8 cellular contexts compared by ENCODE assay signal in genomic region chr7:127650842-127651555, GRCh38. TPM values are rescaled to one million over a fixed set of nuclear protein-coding genes. Genes with fewer than 3 reads are reported as not detected.
DNase-seq lines count a peak whose midpoint lies in the region; ATAC-seq and TF ChIP-seq lines count a peak whose summit lies in the region.

No MANE protein-coding gene starts in this region.

- H3K9me3 ChIP-seq in Karpas-422 (ENCODE audit: low read length) (no peaks in the 10 kb centered on the region), right cardiac atrium (ENCODE audit: control insufficient read depth, low read length) (no peaks in the 10 kb centered on the region)

- peaks cover 13% of the 10 kb centered on the region; the same call in 1 of the 2 replicates for H3K36me3 ChIP-seq in Karpas-422 (ENCODE audit: insufficient read depth, low read length)

- peak overlapping the region; percentile 99 for H3K27ac Mint-ChIP-seq in activated naive CD8-positive, alpha-beta T cell treated with anti-CD3 and anti-CD28 coated beads, Interleukin-2, amount 50 U/mL, for 24 hours

- H3K27ac ChIP-seq in Karpas-422 (ENCODE audit: low read length): 0 out of 2 replicates have a peak overlapping the region, but pooled peaks have one; percentile 13
- peak overlapping the region; percentile 97 for H3K27ac ChIP-seq in right cardiac atrium (ENCODE audit: low read length)
- H3K27ac ChIP-seq in skin epidermis: peak overlapping the region; percentile 44 to 98 (median 94)

- no peak for ATAC-seq in activated naive CD8-positive, alpha-beta T cell treated with anti-CD3 and anti-CD28 coated beads, Interleukin-2, amount 50 U/mL, for 24 hours
- peak; percentile 1 to 28 for ATAC-seq in right cardiac atrium
- ATAC-seq in HG02938 (IDR thresholded peaks at IDR 0.05; ENCODE audit: unreplicated experiment): no peak
- ATAC-seq in GM19023 (IDR thresholded peaks at IDR 0.05; ENCODE audit: unreplicated experiment): no peak

- no peaks in the 10 kb centered on the region for H3K27me3 ChIP-seq in Karpas-422 (ENCODE audit: low read length)
- H3K27me3 ChIP-seq in right cardiac atrium (ENCODE audit: control insufficient read depth, insufficient read depth): no peaks in the 10 kb centered on the region

- no peak for TF ChIP-seq CTCF in GM12865 (IDR thresholded peaks at IDR 0.05; ENCODE audit: insufficient read depth, low read depth, low read length, missing control alignments)

- WGBS in right cardiac atrium: 48% methylated on average over 29 of the region's 29 CpGs

- H3K4me1 ChIP-seq in Karpas-422 (ENCODE audit: low read length) (peaks cover 34% of the 10 kb centered on the region), right cardiac atrium (ENCODE audit: control insufficient read depth, insufficient read depth, low read length) (peaks cover 11% of the 10 kb centered on the region)

- DNase-seq in GM12865 (ENCODE audit: low read depth) (peak; percentile 57), Karpas-422 (peak; percentile 44), right cardiac atrium (no peak), activated gamma-delta T cell (lab: John Stamatoyannopoulos, UW) (no peak)
- DNase-seq in activated naive CD8-positive, alpha-beta T cell treated with anti-CD3 and anti-CD28 coated beads, Interleukin-2, amount 50 U/mL, for 24 hours: peak; percentile 14

- no peak overlapping the region for H3K4me3 Mint-ChIP-seq in activated naive CD8-positive, alpha-beta T cell treated with anti-CD3 and anti-CD28 coated beads, Interleukin-2, amount 50 U/mL, for 24 hours

- peaks cover 41% of the 10 kb centered on the region for H3K4me1 Mint-ChIP-seq in activated naive CD8-positive, alpha-beta T cell treated with anti-CD3 and anti-CD28 coated beads, Interleukin-2, amount 50 U/mL, for 24 hours

- no peaks in the 10 kb centered on the region for H3K9me3 Mint-ChIP-seq in activated naive CD8-positive, alpha-beta T cell treated with anti-CD3 and anti-CD28 coated beads, Interleukin-2, amount 50 U/mL, for 24 hours

- H3K4me2 ChIP-seq in Karpas-422 (ENCODE audit: low read depth, low read length, poor library complexity, severe bottlenecking): peak overlapping the region; percentile 74

- peak overlapping the region; percentile 80 for H3K9ac ChIP-seq in Karpas-422 (ENCODE audit: low read length)

- peak overlapping the region; percentile 87 for H2AFZ ChIP-seq in Karpas-422 (ENCODE audit: low read length)

- intact Hi-C loops in right cardiac atrium (cut with DNase I): no loop called here

- peaks cover 19% of the 10 kb centered on the region for H4K20me1 ChIP-seq in Karpas-422 (ENCODE audit: insufficient read depth, low read depth, low read length)

- H3K27me3 Mint-ChIP-seq in activated naive CD8-positive, alpha-beta T cell treated with anti-CD3 and anti-CD28 coated beads, Interleukin-2, amount 50 U/mL, for 24 hours: no peaks in the 10 kb centered on the region

- peaks cover 40% of the 10 kb centered on the region for H3K79me2 ChIP-seq in Karpas-422 (ENCODE audit: low read length)

- H3K36me3 Mint-ChIP-seq in activated naive CD8-positive, alpha-beta T cell treated with anti-CD3 and anti-CD28 coated beads, Interleukin-2, amount 50 U/mL, for 24 hours (ENCODE audit: low read depth): peaks cover 30% of the 10 kb centered on the region

- no peaks in the 10 kb centered on the region; the same call in 1 of the 2 replicates for H3K9me2 ChIP-seq in Karpas-422 (replicated peaks; ENCODE audit: insufficient read depth, low read length)

- H3K4me3 ChIP-seq in GM12865 (ENCODE audit: low read depth, low read length) (peak overlapping the region; percentile 87), Karpas-422 (ENCODE audit: low read length) (peak overlapping the region; percentile 81), right cardiac atrium (ENCODE audit: low read length) (peak overlapping the region; percentile 76), skin epidermis (peak overlapping the region; percentile 71 to 99 (median 89))

RNA-seq across cellular contexts. Expression of gene SND1, which starts 1.0 kb away (rescaled TPM):
- total RNA-seq in Karpas-422 (2014; rRNA removed; shearing (Covaris generic); ENCODE audit: low replicate concordance): 104 and 132 TPM in 2 replicates
- 100 to 1,000 TPM in 2 of 4 donors, 10 to 100 TPM in 2; 87.5 to 107 (median 96.9) TPM for total RNA-seq in right cardiac atrium
- polyA plus RNA-seq in right cardiac atrium: 50.0 TPM

RNA-seq across cellular contexts. Expression of gene PAX4, which starts 33.1 kb away (rescaled TPM):
- total RNA-seq in Karpas-422 (2014; rRNA removed; shearing (Covaris generic); ENCODE audit: low replicate concordance): not detected in 2 replicates
- total RNA-seq in right cardiac atrium: not detected
- polyA plus RNA-seq in right cardiac atrium: not detected

RNA-seq across cellular contexts. Expression of gene FSCN3, which starts 57.5 kb away (rescaled TPM):
- total RNA-seq in Karpas-422 (2014; rRNA removed; shearing (Covaris generic); ENCODE audit: low replicate concordance): 3.9 and 12.5 TPM in 2 replicates
- total RNA-seq in right cardiac atrium: under 1 TPM in 3 of 4 donors, not detected in 1; 0.26 to 0.63 (median 0.45) TPM
- 0.09 TPM for polyA plus RNA-seq in right cardiac atrium

Comparison
In these comparisons a context has a peak if more than half of its experiments do, and no peak if none do; other contexts are left out.
1. DNase-seq: peak in GM12865 (single experiment), Karpas-422 (single experiment) and activated naive CD8-positive, alpha-beta T cell treated with anti-CD3 and anti-CD28 coated beads, Interleukin-2, amount 50 U/mL, for 24 hours (single experiment); none in right cardiac atrium (0 of 3) and activated gamma-delta T cell (single experiment).
2. H3K27ac ChIP-seq: peak in every context shown above with its lines; median percentile 97 in right cardiac atrium; 94 in skin epidermis; 13 in Karpas-422.
3. ATAC-seq: peak in right cardiac atrium (2 of 2); none in activated naive CD8-positive, alpha-beta T cell treated with anti-CD3 and anti-CD28 coated beads, Interleukin-2, amount 50 U/mL, for 24 hours (single experiment), HG02938 (single experiment) and GM19023 (single experiment).
4. Peak in every context shown above with its lines, with median percentiles within 50 percentile points of each other: H3K4me3 ChIP-seq.